ENCODE assay signal across 17 cellular contexts in genomic region chr16:81190667-81191066, GRCh38.
DNase-seq lines count a peak whose midpoint lies in the region; ATAC-seq, FAIRE-seq and TF ChIP-seq lines count a peak whose summit lies in the region.
"Had no signal": no experiment of that assay in that cellular context is flagged by ENCODE, and none has a peak within 500 bp of the region (broad histone marks: within the 10 kb centered on the region; RNA-seq: fewer than 3 reads in every experiment).

No MANE protein-coding gene starts in this region.

- peak; percentile 19 for TF ChIP-seq CTCF in retinal pigment epithelial cell (conservative IDR thresholded peaks at IDR 0.05; ENCODE audit: low read depth, low read length)

- no peak for FAIRE-seq in RCC 7860 (lab: Jason Lieb, UNC)
- FAIRE-seq in endometrium (lab: Jason Lieb, UNC), result peak; percentile 12
- FAIRE-seq: GM19239 had no signal

- ATAC-seq in HG03432 (IDR thresholded peaks at IDR 0.05; ENCODE audit: unreplicated experiment), result no peak
- ATAC-seq in GM19023 (IDR thresholded peaks at IDR 0.05; ENCODE audit: unreplicated experiment), result no peak
- ATAC-seq: activated T-helper 17 cell treated with anti-CD3 and anti-CD28 coated beads, Interleukin-2, amount 50 U/mL, for 72 hours had no signal

- H3K4me3 ChIP-seq in retinal pigment epithelial cell (ENCODE audit: low read length), result no peak overlapping the region
- H3K4me3 ChIP-seq: HAP-1 had no signal

- DNase-seq in EH (ENCODE audit: low read depth) (peak; percentile 78), RCC 7860 (ENCODE audit: low spot score) (peak; percentile 10), retinal pigment epithelial cell (ENCODE audit: low read depth) (peak; percentile 73), NCI-H1092 (lab: John Stamatoyannopoulos, UW) (no peak)
- no peak for DNase-seq in central memory CD4-positive, alpha-beta T cell
- DNase-seq: activated CD4-positive, alpha-beta memory T cell treated with anti-CD3 and anti-CD28 coated beads, Interleukin-2, amount 10 ng/mL, durations not matched to agents 7 days and 5 days; aorta; glutamatergic neuron; NCI-H1048; NCI-H446 treated with DMSO at 0.1 percent for 48 hours; stimulated activated CD4-positive, alpha-beta T cell treated with anti-CD3 and anti-CD28 coated beads, Interleukin-2, amount 100 ng/mL, for 48 hours had no signal

Comparison
In these comparisons a context has a peak if more than half of its experiments do, and no peak if none do; other contexts are left out.
1. DNase-seq: peak in EH (single experiment), RCC 7860 (single experiment) and retinal pigment epithelial cell (single experiment); none in central memory CD4-positive, alpha-beta T cell (single experiment) and NCI-H1092 (single experiment).